ENCODE assay signal across 24 cellular contexts in genomic region chr5:91129748-91130147, GRCh38.
"Had no signal": no experiment of that assay in that cellular context is flagged by ENCODE, and none has a peak within 500 bp of the region (broad histone marks: within the 10 kb centered on the region; RNA-seq: fewer than 3 reads in every experiment).

No MANE protein-coding gene starts in this region.

- H3K36me3 ChIP-seq: adrenal gland, MG63 had no signal

- ATAC-seq: activated T-helper 17 cell treated with anti-CD3 and anti-CD28 coated beads, Interleukin-2, amount 50 U/mL, for 72 hours; PC-3; T-cell had no signal

- H3K9me3 ChIP-seq: adrenal gland, MG63 had no signal

- H3K27me3 ChIP-seq: adrenal gland, MG63 had no signal

- H3K4me3 ChIP-seq: adrenal gland, MG63 had no signal

- DNase-seq: activated CD4-positive, alpha-beta memory T cell treated with anti-CD3 and anti-CD28 coated beads, Interleukin-2, amount 10 ng/mL, durations not matched to agents 7 days and 5 days; activated CD4-positive, alpha-beta T cell treated with anti-CD3 and anti-CD28 coated beads, Interleukin-2, amount 10 ng/mL, durations not matched to agents 7 days and 5 days; activated CD4-positive, CD25-positive, alpha-beta regulatory T cell; activated gamma-delta T cell; activated naive CD4-positive, alpha-beta T cell treated with anti-CD3 and anti-CD28 coated beads for 36 hours; activated T-cell treated with anti-CD3 and anti-CD28 coated beads for 4 hours; activated T-cell treated with anti-CD3 and anti-CD28 coated beads, Interleukin-2, amount 50 U/mL, for 48 hours; adrenal gland; anterior cingulate cortex; central memory CD4-positive, alpha-beta T cell; KG1; MG63; MV-4-11; NCI-H1092 treated with DMSO at 0.1 percent for 48 hours; NCI-H1436; NCI-H1694 treated with DMSO at 0.1 percent for 48 hours; NCI-H2029 treated with DMSO at 0.1 percent for 48 hours; NCI-H510A treated with DMSO at 0.1 percent for 48 hours; PC-3; SHP77; T-cell; T-helper 2 cell; T1000 had no signal
